18 cellular contexts compared by ENCODE assay signal in the genomic region with DNA sequence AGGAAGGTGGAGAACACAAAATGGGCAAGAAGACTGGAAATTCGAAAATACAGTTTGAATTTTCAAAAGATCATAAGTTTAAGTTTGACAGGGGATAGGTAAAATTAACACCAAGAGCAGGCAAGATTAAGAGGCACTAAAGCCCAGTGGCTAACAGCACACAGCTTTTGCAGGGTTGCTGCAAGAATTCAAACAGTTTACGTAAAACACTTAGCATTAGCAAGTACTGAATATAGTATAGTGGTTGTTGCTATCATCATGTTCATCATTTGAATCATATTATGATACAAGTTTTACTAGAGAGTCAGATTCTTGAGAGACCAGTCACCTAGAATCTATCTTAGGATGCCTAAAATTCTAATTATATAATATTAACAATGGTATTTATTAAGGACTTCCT.
"Had no signal": no experiment of that assay in that cellular context is flagged by ENCODE, and none has a peak within 500 bp of the region (broad histone marks: within the 10 kb centered on the region; RNA-seq: fewer than 3 reads in every experiment).

No MANE protein-coding gene starts in this region.

- H3K27me3 Mint-ChIP-seq: naive thymus-derived CD8-positive, alpha-beta T cell; stimulated activated naive B cell treated with anti-CD40 and anti-IgM and Interleukin-4, amounts not matched to agents 10 μg/mL and 1 μg/mL and 100 μg/mL, for 72 hours; stimulated activated naive CD8-positive, alpha-beta T cell treated with anti-CD3 and anti-CD28 coated beads, Interleukin-15, amount 100 ng/mL, for 72 hours had no signal

- H3K4me3 ChIP-seq: heart right ventricle, left ventricle myocardium inferior, lower lobe of right lung, psoas muscle, testis, tibial nerve had no signal

- FAIRE-seq: frontal cortex, kidney had no signal

- H3K27me3 ChIP-seq: heart right ventricle, neutrophil, testis, tibial nerve had no signal

- H3K4me1 Mint-ChIP-seq: immature natural killer cell had no signal

- H3K36me3 Mint-ChIP-seq: immature natural killer cell; naive thymus-derived CD8-positive, alpha-beta T cell had no signal

- H3K27ac ChIP-seq: heart right ventricle, left ventricle myocardium inferior, lower lobe of right lung, neutrophil, psoas muscle, tibial nerve had no signal

- H3K4me3 Mint-ChIP-seq: immature natural killer cell; naive thymus-derived CD8-positive, alpha-beta T cell; stimulated activated naive B cell treated with anti-CD40 and anti-IgM and Interleukin-4, amounts not matched to agents 10 μg/mL and 1 μg/mL and 100 μg/mL, for 72 hours; stimulated activated naive CD8-positive, alpha-beta T cell treated with anti-CD3 and anti-CD28 coated beads, Interleukin-15, amount 100 ng/mL, for 72 hours had no signal

- H3K36me3 ChIP-seq: heart right ventricle, left ventricle myocardium inferior, lower lobe of right lung, neutrophil, tibial nerve had no signal

- H3K27ac Mint-ChIP-seq: immature natural killer cell; naive thymus-derived CD8-positive, alpha-beta T cell; stimulated activated naive B cell treated with anti-CD40 and anti-IgM and Interleukin-4, amounts not matched to agents 10 μg/mL and 1 μg/mL and 100 μg/mL, for 72 hours; stimulated activated naive CD8-positive, alpha-beta T cell treated with anti-CD3 and anti-CD28 coated beads, Interleukin-15, amount 100 ng/mL, for 72 hours had no signal

- ATAC-seq: heart right ventricle; left cardiac atrium; naive thymus-derived CD8-positive, alpha-beta T cell; psoas muscle; sciatic nerve; stimulated activated naive B cell treated with anti-CD40 and anti-IgM and Interleukin-4, amounts not matched to agents 10 μg/mL and 1 μg/mL and 100 μg/mL, for 72 hours; stimulated activated naive CD8-positive, alpha-beta T cell treated with anti-CD3 and anti-CD28 coated beads, Interleukin-15, amount 100 ng/mL, for 72 hours had no signal

- H3K9me3 Mint-ChIP-seq: naive thymus-derived CD8-positive, alpha-beta T cell had no signal

- DNase-seq: effector CD8-positive, alpha-beta T cell; heart right ventricle; immature natural killer cell; kidney; left cardiac atrium; left ventricle myocardium inferior; lower lobe of right lung; naive thymus-derived CD8-positive, alpha-beta T cell; psoas muscle; stimulated activated CD4-positive, alpha-beta T cell treated with anti-CD3 and anti-CD28 coated beads, Interleukin-2, amount 100 ng/mL, for 24 hours; stimulated activated CD4-positive, alpha-beta T cell treated with anti-CD3 and anti-CD28 coated beads, Interleukin-4, amount 100 ng/mL, for 4 hours; stimulated activated naive B cell treated with anti-CD40 and anti-IgM and Interleukin-4, amounts not matched to agents 10 μg/mL and 1 μg/mL and 100 μg/mL, for 72 hours; stimulated activated naive CD8-positive, alpha-beta T cell treated with anti-CD3 and anti-CD28 coated beads, Interleukin-15, amount 100 ng/mL, for 72 hours; testis had no signal

- H3K9me3 ChIP-seq: heart right ventricle, left ventricle myocardium inferior, lower lobe of right lung, neutrophil, psoas muscle, testis, tibial nerve had no signal
